In the genomic region with DNA sequence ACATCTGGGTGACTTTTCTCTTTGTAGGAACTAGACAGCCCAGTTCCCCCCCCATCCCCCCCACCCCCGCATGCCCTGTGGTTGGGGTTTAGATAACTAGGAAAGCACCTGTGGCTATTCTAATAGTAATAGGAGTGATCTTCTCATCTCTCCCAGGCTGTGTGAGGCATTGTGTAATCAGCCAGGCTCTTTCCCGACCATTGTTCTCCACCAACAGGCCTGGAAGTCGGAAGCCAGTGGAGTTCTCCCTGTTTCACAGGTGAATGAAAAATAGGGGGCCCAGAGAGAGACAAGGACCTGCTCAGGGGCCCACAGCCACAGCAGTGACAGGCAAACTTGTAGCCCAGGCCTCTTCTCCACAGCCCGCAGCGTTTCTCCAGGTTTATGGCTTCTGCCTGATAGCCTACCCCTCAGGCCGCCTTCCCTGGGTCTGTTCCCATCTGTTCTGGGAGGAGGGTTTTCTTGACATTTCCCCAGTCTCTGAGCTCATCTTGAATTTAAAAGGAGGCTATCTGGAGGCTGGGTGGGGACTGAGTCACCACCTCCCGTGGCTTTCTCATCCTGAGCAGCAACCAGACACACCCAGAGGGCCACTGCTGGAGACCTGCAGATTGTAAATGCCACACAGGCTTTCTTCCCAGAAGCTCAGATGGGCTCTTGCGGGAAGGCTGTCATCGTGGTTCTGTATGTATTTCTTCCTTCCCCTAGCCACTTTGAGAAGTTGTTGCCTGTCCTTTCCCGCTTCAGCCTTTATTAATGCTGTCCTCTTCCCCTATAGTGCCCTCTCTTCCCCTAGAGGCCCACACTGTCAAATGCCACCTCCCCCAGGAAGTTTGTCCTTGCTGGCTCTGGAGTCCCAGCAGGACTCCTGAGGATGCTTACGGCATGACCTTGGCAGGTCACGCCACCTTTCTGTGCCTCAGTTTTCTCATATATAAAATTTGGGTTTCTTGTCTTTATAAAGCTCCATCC, we compare ENCODE assay signal across 8 cellular contexts.
DNase-seq lines count a peak whose midpoint lies in the region; ATAC-seq and TF ChIP-seq lines count a peak whose summit lies in the region.

No MANE protein-coding gene starts in this region.

- no peaks in the 10 kb centered on the region for H3K9me3 ChIP-seq in right atrium auricular region

- H3K27me3 ChIP-seq in right atrium auricular region: no peaks in the 10 kb centered on the region

- peaks cover 80% of the 10 kb centered on the region for H3K4me1 Mint-ChIP-seq in activated naive CD8-positive, alpha-beta T cell treated with anti-CD3 and anti-CD28 coated beads, Interleukin-2, amount 50 U/mL, for 24 hours

- no peak overlapping the region for H3K4me3 ChIP-seq in right atrium auricular region

- ATAC-seq in activated naive CD8-positive, alpha-beta T cell treated with anti-CD3 and anti-CD28 coated beads, Interleukin-2, amount 50 U/mL, for 24 hours: peak; percentile 75
- ATAC-seq in HG02870 (IDR thresholded peaks at IDR 0.05; ENCODE audit: unreplicated experiment): no peak

- no peaks in the 10 kb centered on the region for H3K36me3 ChIP-seq in right atrium auricular region

- TF ChIP-seq CTCF in right atrium auricular region (IDR thresholded peaks at IDR 0.05): no peak

- peak overlapping the region; percentile 98 to 99 for H3K27ac ChIP-seq in right atrium auricular region

- peak overlapping the region; percentile 54 for H3K27ac Mint-ChIP-seq in activated naive CD8-positive, alpha-beta T cell treated with anti-CD3 and anti-CD28 coated beads, Interleukin-2, amount 50 U/mL, for 24 hours

- no peaks in the 10 kb centered on the region for H3K27me3 Mint-ChIP-seq in activated naive CD8-positive, alpha-beta T cell treated with anti-CD3 and anti-CD28 coated beads, Interleukin-2, amount 50 U/mL, for 24 hours

- H3K9me3 Mint-ChIP-seq in activated naive CD8-positive, alpha-beta T cell treated with anti-CD3 and anti-CD28 coated beads, Interleukin-2, amount 50 U/mL, for 24 hours: no peaks in the 10 kb centered on the region

- DNase-seq in NCI-H2029 (lab: John Stamatoyannopoulos, UW) (peak; percentile 62), NCI-H2029 treated with DMSO at 0.1 percent for 48 hours (lab: John Stamatoyannopoulos, UW) (no peak), RPMI7951 (ENCODE audit: low read depth) (peak; percentile 98), right atrium auricular region (ENCODE audit: low spot score) (peak; percentile 86), DMS79 (lab: John Stamatoyannopoulos, UW) (no peak)
- peak; percentile 59 for DNase-seq in activated naive CD8-positive, alpha-beta T cell treated with anti-CD3 and anti-CD28 coated beads, Interleukin-2, amount 50 U/mL, for 24 hours
- peak; percentile 35 to 50 for DNase-seq in stimulated activated CD4-positive, alpha-beta T cell treated with anti-CD3 and anti-CD28 coated beads, Interleukin-15, amount 100 ng/mL, for 48 hours (ENCODE audit: low read depth in 2 of 2)

- H3K36me3 Mint-ChIP-seq in activated naive CD8-positive, alpha-beta T cell treated with anti-CD3 and anti-CD28 coated beads, Interleukin-2, amount 50 U/mL, for 24 hours (ENCODE audit: low read depth): no peaks in the 10 kb centered on the region

- H3K4me3 Mint-ChIP-seq in activated naive CD8-positive, alpha-beta T cell treated with anti-CD3 and anti-CD28 coated beads, Interleukin-2, amount 50 U/mL, for 24 hours: peak overlapping the region; percentile 43

- H3K4me1 ChIP-seq in right atrium auricular region: peaks cover 0 to 86% of the 10 kb centered on the region in 2 donors

Comparison
In these comparisons a context has a peak if more than half of its experiments do, and no peak if none do; other contexts are left out.
1. DNase-seq: peak in NCI-H2029 (single experiment), RPMI7951 (single experiment), activated naive CD8-positive, alpha-beta T cell treated with anti-CD3 and anti-CD28 coated beads, Interleukin-2, amount 50 U/mL, for 24 hours (single experiment), right atrium auricular region (single experiment) and stimulated activated CD4-positive, alpha-beta T cell treated with anti-CD3 and anti-CD28 coated beads, Interleukin-15, amount 100 ng/mL, for 48 hours (2 of 2); none in NCI-H2029 treated with DMSO at 0.1 percent for 48 hours (single experiment) and DMS79 (single experiment).